In the genomic region with DNA sequence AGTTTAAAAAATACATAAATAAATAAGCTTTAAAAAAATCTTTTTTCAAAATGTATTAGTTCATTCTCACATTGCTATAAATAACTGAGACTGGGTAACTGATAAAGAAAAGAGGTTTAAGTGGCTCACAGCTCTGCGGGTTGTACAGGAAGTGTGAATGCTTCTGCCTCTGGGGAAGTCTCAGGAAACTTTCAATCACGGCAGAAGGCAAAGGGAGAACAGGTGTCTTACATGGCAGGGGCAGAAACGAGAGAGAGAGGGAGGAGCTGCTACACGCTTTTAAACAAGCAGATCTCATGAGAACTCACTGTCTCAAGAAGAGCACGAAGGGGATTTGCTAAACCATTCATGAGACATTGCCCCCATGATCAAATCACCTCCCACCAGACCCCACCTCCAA, we compare ENCODE assay signal across 1 cellular context.
A peak's percentile ranks its signal among the peaks of the same experiment; 100 is the strongest.
TF ChIP-seq lines count a peak whose summit lies in the region.

No MANE protein-coding gene starts in this region.

TF ChIP-seq in GM12878, 131 proteins besides CTCF, POLR2A, EP300 and RAD21 (continued from another document):
- TF ChIP-seq, protein P1, sequence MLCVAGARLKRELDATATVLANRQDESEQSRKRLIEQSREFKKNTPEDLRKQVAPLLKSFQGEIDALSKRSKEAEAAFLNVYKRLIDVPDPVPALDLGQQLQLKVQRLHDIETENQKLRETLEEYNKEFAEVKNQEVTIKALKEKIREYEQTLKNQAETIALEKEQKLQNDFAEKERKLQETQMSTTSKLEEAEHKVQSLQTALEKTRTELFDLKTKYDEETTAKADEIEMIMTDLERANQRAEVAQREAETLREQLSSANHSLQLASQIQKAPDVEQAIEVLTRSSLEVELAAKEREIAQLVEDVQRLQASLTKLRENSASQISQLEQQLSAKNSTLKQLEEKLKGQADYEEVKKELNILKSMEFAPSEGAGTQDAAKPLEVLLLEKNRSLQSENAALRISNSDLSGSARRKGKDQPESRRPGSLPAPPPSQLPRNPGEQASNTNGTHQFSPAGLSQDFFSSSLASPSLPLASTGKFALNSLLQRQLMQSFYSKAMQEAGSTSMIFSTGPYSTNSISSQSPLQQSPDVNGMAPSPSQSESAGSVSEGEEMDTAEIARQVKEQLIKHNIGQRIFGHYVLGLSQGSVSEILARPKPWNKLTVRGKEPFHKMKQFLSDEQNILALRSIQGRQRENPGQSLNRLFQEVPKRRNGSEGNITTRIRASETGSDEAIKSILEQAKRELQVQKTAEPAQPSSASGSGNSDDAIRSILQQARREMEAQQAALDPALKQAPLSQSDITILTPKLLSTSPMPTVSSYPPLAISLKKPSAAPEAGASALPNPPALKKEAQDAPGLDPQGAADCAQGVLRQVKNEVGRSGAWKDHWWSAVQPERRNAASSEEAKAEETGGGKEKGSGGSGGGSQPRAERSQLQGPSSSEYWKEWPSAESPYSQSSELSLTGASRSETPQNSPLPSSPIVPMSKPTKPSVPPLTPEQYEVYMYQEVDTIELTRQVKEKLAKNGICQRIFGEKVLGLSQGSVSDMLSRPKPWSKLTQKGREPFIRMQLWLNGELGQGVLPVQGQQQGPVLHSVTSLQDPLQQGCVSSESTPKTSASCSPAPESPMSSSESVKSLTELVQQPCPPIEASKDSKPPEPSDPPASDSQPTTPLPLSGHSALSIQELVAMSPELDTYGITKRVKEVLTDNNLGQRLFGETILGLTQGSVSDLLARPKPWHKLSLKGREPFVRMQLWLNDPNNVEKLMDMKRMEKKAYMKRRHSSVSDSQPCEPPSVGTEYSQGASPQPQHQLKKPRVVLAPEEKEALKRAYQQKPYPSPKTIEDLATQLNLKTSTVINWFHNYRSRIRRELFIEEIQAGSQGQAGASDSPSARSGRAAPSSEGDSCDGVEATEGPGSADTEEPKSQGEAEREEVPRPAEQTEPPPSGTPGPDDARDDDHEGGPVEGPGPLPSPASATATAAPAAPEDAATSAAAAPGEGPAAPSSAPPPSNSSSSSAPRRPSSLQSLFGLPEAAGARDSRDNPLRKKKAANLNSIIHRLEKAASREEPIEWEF (IDR thresholded peaks at IDR 0.05; ENCODE audit: insufficient replicate concordance, low read depth, low read length) = peak; percentile 63
- peak; percentile 48; the same call in 1 of the 2 replicates for TF ChIP-seq IRF4 (IDR thresholded peaks at IDR 0.05; ENCODE audit: low read depth, low read length)
- TF ChIP-seq RAD51 (IDR thresholded peaks at IDR 0.05) = peak; percentile 39; the same call in 1 of the 2 replicates
- TF ChIP-seq NR2C1 (IDR thresholded peaks at IDR 0.05) = no peak
- TF ChIP-seq PML (IDR thresholded peaks at IDR 0.05; ENCODE audit: low read length) = peak; percentile 48; the same call in 1 of the 2 replicates
- TF ChIP-seq MXI1 (IDR thresholded peaks at IDR 0.05; ENCODE audit: low read depth, low read length) = peak; percentile 75
TF ChIP-seq in GM12878: peak in this region for 42.
